2 cellular contexts compared by ENCODE assay signal in the genomic region with DNA sequence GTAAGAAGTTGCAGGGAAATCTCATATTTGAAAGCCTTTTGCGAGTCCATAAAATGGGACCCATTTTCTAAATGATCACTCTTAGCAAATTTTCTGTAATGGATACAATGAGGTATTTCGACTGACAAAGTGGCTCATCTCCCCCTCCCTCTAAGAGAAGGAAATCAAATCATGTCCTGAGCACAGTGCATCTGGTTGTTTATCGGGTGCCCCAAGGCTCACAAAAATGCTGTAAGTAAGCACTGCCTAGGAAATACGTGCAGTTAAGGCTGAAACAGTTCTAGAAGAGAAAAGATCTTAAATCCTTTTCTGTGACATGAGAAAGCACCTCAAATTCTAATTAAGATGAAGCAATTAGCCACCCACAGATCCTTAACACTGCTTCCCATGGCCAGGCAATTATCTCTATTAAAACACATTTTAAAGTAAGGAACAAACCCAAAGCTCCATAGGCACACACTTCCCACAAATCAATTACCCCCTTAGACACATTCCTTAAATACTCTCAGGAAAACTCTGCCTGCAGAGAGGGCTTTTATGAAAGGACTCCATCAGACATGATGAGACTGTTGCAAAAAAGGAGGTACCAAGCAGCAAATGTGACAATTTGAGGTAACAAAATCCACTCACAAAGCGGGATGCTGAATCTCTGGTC.
TF ChIP-seq lines count a peak whose summit lies in the region.

No MANE protein-coding gene starts in this region.

TF ChIP-seq in WTC11, 78 proteins besides CTCF, POLR2A, EP300 and RAD21:
- no peak for TF ChIP-seq ESRRA (CRISPR knock-in tag; IDR thresholded peaks at IDR 0.05; ENCODE audit: borderline replicate concordance)
- no peak for TF ChIP-seq JAZF1 (CRISPR knock-in tag; IDR thresholded peaks at IDR 0.05)
- no peak for TF ChIP-seq GRHL2 (CRISPR knock-in tag; IDR thresholded peaks at IDR 0.05; ENCODE audit: insufficient replicate concordance, severe bottlenecking)
- TF ChIP-seq, protein P1, sequence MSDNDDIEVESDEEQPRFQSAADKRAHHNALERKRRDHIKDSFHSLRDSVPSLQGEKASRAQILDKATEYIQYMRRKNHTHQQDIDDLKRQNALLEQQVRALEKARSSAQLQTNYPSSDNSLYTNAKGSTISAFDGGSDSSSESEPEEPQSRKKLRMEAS (CRISPR knock-in tag; IDR thresholded peaks at IDR 0.05) = no peak
- TF ChIP-seq, protein P2, sequence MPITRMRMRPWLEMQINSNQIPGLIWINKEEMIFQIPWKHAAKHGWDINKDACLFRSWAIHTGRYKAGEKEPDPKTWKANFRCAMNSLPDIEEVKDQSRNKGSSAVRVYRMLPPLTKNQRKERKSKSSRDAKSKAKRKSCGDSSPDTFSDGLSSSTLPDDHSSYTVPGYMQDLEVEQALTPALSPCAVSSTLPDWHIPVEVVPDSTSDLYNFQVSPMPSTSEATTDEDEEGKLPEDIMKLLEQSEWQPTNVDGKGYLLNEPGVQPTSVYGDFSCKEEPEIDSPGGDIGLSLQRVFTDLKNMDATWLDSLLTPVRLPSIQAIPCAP (CRISPR knock-in tag; IDR thresholded peaks at IDR 0.05) = no peak
- TF ChIP-seq ZNF263 (CRISPR knock-in tag; IDR thresholded peaks at IDR 0.05; ENCODE audit: low read depth) = no peak
- no peak for TF ChIP-seq IRF2 (CRISPR knock-in tag; IDR thresholded peaks at IDR 0.05; ENCODE audit: borderline replicate concordance, low read depth)
- TF ChIP-seq RELA (CRISPR knock-in tag; IDR thresholded peaks at IDR 0.05; ENCODE audit: borderline replicate concordance) = no peak
- TF ChIP-seq TP53 (CRISPR knock-in tag; IDR thresholded peaks at IDR 0.05) = no peak
- TF ChIP-seq, protein P3, sequence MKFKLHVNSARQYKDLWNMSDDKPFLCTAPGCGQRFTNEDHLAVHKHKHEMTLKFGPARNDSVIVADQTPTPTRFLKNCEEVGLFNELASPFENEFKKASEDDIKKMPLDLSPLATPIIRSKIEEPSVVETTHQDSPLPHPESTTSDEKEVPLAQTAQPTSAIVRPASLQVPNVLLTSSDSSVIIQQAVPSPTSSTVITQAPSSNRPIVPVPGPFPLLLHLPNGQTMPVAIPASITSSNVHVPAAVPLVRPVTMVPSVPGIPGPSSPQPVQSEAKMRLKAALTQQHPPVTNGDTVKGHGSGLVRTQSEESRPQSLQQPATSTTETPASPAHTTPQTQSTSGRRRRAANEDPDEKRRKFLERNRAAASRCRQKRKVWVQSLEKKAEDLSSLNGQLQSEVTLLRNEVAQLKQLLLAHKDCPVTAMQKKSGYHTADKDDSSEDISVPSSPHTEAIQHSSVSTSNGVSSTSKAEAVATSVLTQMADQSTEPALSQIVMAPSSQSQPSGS (CRISPR knock-in tag; IDR thresholded peaks at IDR 0.05; ENCODE audit: borderline replicate concordance, low read depth) = no peak
- no peak for TF ChIP-seq NFE2L1 (CRISPR knock-in tag; IDR thresholded peaks at IDR 0.05)
- TF ChIP-seq, protein P4, sequence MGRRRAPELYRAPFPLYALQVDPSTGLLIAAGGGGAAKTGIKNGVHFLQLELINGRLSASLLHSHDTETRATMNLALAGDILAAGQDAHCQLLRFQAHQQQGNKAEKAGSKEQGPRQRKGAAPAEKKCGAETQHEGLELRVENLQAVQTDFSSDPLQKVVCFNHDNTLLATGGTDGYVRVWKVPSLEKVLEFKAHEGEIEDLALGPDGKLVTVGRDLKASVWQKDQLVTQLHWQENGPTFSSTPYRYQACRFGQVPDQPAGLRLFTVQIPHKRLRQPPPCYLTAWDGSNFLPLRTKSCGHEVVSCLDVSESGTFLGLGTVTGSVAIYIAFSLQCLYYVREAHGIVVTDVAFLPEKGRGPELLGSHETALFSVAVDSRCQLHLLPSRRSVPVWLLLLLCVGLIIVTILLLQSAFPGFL (CRISPR knock-in tag; IDR thresholded peaks at IDR 0.05; ENCODE audit: borderline replicate concordance) = no peak
- TF ChIP-seq, protein P5, sequence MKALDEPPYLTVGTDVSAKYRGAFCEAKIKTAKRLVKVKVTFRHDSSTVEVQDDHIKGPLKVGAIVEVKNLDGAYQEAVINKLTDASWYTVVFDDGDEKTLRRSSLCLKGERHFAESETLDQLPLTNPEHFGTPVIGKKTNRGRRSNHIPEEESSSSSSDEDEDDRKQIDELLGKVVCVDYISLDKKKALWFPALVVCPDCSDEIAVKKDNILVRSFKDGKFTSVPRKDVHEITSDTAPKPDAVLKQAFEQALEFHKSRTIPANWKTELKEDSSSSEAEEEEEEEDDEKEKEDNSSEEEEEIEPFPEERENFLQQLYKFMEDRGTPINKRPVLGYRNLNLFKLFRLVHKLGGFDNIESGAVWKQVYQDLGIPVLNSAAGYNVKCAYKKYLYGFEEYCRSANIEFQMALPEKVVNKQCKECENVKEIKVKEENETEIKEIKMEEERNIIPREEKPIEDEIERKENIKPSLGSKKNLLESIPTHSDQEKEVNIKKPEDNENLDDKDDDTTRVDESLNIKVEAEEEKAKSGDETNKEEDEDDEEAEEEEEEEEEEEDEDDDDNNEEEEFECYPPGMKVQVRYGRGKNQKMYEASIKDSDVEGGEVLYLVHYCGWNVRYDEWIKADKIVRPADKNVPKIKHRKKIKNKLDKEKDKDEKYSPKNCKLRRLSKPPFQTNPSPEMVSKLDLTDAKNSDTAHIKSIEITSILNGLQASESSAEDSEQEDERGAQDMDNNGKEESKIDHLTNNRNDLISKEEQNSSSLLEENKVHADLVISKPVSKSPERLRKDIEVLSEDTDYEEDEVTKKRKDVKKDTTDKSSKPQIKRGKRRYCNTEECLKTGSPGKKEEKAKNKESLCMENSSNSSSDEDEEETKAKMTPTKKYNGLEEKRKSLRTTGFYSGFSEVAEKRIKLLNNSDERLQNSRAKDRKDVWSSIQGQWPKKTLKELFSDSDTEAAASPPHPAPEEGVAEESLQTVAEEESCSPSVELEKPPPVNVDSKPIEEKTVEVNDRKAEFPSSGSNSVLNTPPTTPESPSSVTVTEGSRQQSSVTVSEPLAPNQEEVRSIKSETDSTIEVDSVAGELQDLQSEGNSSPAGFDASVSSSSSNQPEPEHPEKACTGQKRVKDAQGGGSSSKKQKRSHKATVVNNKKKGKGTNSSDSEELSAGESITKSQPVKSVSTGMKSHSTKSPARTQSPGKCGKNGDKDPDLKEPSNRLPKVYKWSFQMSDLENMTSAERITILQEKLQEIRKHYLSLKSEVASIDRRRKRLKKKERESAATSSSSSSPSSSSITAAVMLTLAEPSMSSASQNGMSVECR (CRISPR knock-in tag; IDR thresholded peaks at IDR 0.05; ENCODE audit: borderline replicate concordance) = no peak
- TF ChIP-seq FOXK1 (CRISPR knock-in tag; IDR thresholded peaks at IDR 0.05) = no peak
- TF ChIP-seq, protein P6, sequence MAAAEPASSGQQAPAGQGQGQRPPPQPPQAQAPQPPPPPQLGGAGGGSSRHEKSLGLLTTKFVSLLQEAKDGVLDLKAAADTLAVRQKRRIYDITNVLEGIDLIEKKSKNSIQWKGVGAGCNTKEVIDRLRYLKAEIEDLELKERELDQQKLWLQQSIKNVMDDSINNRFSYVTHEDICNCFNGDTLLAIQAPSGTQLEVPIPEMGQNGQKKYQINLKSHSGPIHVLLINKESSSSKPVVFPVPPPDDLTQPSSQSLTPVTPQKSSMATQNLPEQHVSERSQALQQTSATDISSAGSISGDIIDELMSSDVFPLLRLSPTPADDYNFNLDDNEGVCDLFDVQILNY (CRISPR knock-in tag; IDR thresholded peaks at IDR 0.05) = no peak
TF ChIP-seq in WTC11: peak in this region for 0.

TF ChIP-seq in H1, 55 proteins besides CTCF, POLR2A, EP300 and RAD21:
- TF ChIP-seq CBX8 (IDR thresholded peaks at IDR 0.05; ENCODE audit: borderline replicate concordance, low read depth, low read length) = no peak
- TF ChIP-seq PHF8 (conservative IDR thresholded peaks at IDR 0.05; ENCODE audit: low read depth, low read length) = no peak
- no peak for TF ChIP-seq NANOG (IDR thresholded peaks at IDR 0.05; ENCODE audit: insufficient read depth, low read depth, low read length, poor library complexity, severe bottlenecking)
- no peak for TF ChIP-seq RBBP5 (IDR thresholded peaks at IDR 0.05; ENCODE audit: borderline replicate concordance, low read depth, low read length)
- no peak for TF ChIP-seq ZNF274 (IDR thresholded peaks at IDR 0.05; ENCODE audit: borderline replicate concordance, extremely low read depth, low read length)
- TF ChIP-seq RNF2 (IDR thresholded peaks at IDR 0.05; ENCODE audit: borderline replicate concordance, low read depth, low read length, missing control alignments, poor library complexity, severe bottlenecking) = no peak
- TF ChIP-seq, protein P3 (IDR thresholded peaks at IDR 0.05; ENCODE audit: low read length) = no peak
- no peak for TF ChIP-seq SIX5 (IDR thresholded peaks at IDR 0.05; ENCODE audit: low read depth, low read length)
- no peak for TF ChIP-seq CHD2 (IDR thresholded peaks at IDR 0.05; ENCODE audit: low read length)
- no peak for TF ChIP-seq SP4 (IDR thresholded peaks at IDR 0.05; ENCODE audit: low read length)
- no peak for TF ChIP-seq BCL11A (IDR thresholded peaks at IDR 0.05; ENCODE audit: low read depth in 2 of 2, low read length in 2 of 2)
TF ChIP-seq in H1: peak in this region for 0.
